Comparison of ENCODE assay signal across 8 cellular contexts in genomic region chr12:48682533-48682905, GRCh38. TPM values are rescaled to one million over a fixed set of nuclear protein-coding genes. Genes with fewer than 3 reads are reported as not detected.
A peak's percentile ranks its signal among the peaks of the same experiment; 100 is the strongest.
DNase-seq lines count a peak whose midpoint lies in the region; ATAC-seq and TF ChIP-seq lines count a peak whose summit lies in the region.
"Not testable (repeated sequence)": the region's sequence is repeated elsewhere in the genome, so short reads cannot be mapped to it uniquely, and the experiment has no call there.

No MANE protein-coding gene starts in this region.

- H3K9ac ChIP-seq in HUES64 (ENCODE audit: low read depth, low read length) = peak overlapping the region; percentile 74

- not testable (repeated sequence) for TF ChIP-seq EP300 in esophagus muscularis mucosa (IDR thresholded peaks at IDR 0.05); ovary (IDR thresholded peaks at IDR 0.05)

- not testable (repeated sequence) for ATAC-seq in right lobe of liver

- H3K4me1 Mint-ChIP-seq in CD14-positive monocyte = peaks cover 46% of the 10 kb centered on the region
- H3K4me1 Mint-ChIP-seq in T-helper 2 cell treated with Interferon-gamma antibody and Interleukin-4, amounts not matched to agents 5 μg/mL and 100 μg/mL, for 36 hours (ENCODE audit: low read depth) = peaks cover 36% of the 10 kb centered on the region

- H3K36me3 Mint-ChIP-seq in CD14-positive monocyte = peaks cover 14 to 15% of the 10 kb centered on the region in 2 donors
- H3K36me3 Mint-ChIP-seq in T-helper 2 cell treated with Interferon-gamma antibody and Interleukin-4, amounts not matched to agents 5 μg/mL and 100 μg/mL, for 36 hours (ENCODE audit: low read depth) = peaks cover 34% of the 10 kb centered on the region

- peaks cover 32% of the 10 kb centered on the region for H3K36me3 ChIP-seq in HUES64 (ENCODE audit: insufficient read depth, low read length)
- peaks cover 0 to 22% (median 9%) of the 10 kb centered on the region in 4 donors for H3K36me3 ChIP-seq in esophagus muscularis mucosa
- H3K36me3 ChIP-seq in right lobe of liver = peaks cover 0 to 25% (median 4%) of the 10 kb centered on the region in 4 donors
- H3K36me3 ChIP-seq in ovary, thyroid gland: not testable (repeated sequence)

- peak overlapping the region; percentile 77 for H3K4me3 ChIP-seq in HUES64 (ENCODE audit: low read length)
- peak overlapping the region; percentile 98 for H3K4me3 ChIP-seq in astrocyte of the cerebellum (ENCODE audit: low read depth, low read length)
- peak overlapping the region; percentile 83 to 97 (median 90) for H3K4me3 ChIP-seq in esophagus muscularis mucosa
- peak overlapping the region; percentile 87 to 96 (median 93) for H3K4me3 ChIP-seq in right lobe of liver
- H3K4me3 ChIP-seq in ovary = peak overlapping the region; percentile 67
- H3K4me3 ChIP-seq in thyroid gland (replicated peaks in 1 of 3) = peak overlapping the region in 2 of 3 donors; percentile 44 to 82

- not testable (repeated sequence) for DNase-seq in CD14-positive monocyte (ENCODE audit: low spot score); T-helper 2 cell treated with Interferon-gamma antibody and Interleukin-4, amounts not matched to agents 5 μg/mL and 100 μg/mL, for 36 hours (ENCODE audit: low spot score); astrocyte of the cerebellum (ENCODE audit: low read depth); esophagus muscularis mucosa (ENCODE audit: extremely low spot score); right lobe of liver; ovary; thyroid gland

- not testable (repeated sequence) for TF ChIP-seq POLR2A in esophagus muscularis mucosa (IDR thresholded peaks at IDR 0.05; ENCODE audit: low read depth); right lobe of liver (IDR thresholded peaks at IDR 0.05); ovary (IDR thresholded peaks at IDR 0.05); thyroid gland (IDR thresholded peaks at IDR 0.05)

- H3K27me3 ChIP-seq in HUES64 (ENCODE audit: insufficient read depth, low read length); esophagus muscularis mucosa; right lobe of liver; ovary; thyroid gland: not testable (repeated sequence)

- not testable (repeated sequence) for TF ChIP-seq CTCF in CD14-positive monocyte (IDR thresholded peaks at IDR 0.05); astrocyte of the cerebellum (IDR thresholded peaks at IDR 0.05; ENCODE audit: low read depth, low read length, missing control alignments); esophagus muscularis mucosa (IDR thresholded peaks at IDR 0.05); right lobe of liver (IDR thresholded peaks at IDR 0.05); ovary (IDR thresholded peaks at IDR 0.05); thyroid gland (IDR thresholded peaks at IDR 0.05)

- H3K27ac Mint-ChIP-seq in CD14-positive monocyte = peak overlapping the region in 5 of 7 donors; percentile 30 to 97 (median 95)
- peak overlapping the region; percentile 96 for H3K27ac Mint-ChIP-seq in T-helper 2 cell treated with Interferon-gamma antibody and Interleukin-4, amounts not matched to agents 5 μg/mL and 100 μg/mL, for 36 hours

- peak overlapping the region; percentile 96 to 98 for H3K4me3 Mint-ChIP-seq in CD14-positive monocyte
- peak overlapping the region; percentile 96 for H3K4me3 Mint-ChIP-seq in T-helper 2 cell treated with Interferon-gamma antibody and Interleukin-4, amounts not matched to agents 5 μg/mL and 100 μg/mL, for 36 hours

- not testable (repeated sequence) for H3K27ac ChIP-seq in HUES64 (ENCODE audit: low read depth, low read length); right lobe of liver; ovary
- H3K27ac ChIP-seq in esophagus muscularis mucosa (replicated peaks in 1 of 4) = peak overlapping the region; percentile 89 to 96 (median 92)
- H3K27ac ChIP-seq in thyroid gland = peak overlapping the region in 2 of 3 donors; percentile 29 to 38

- in situ Hi-C loops in astrocyte of the cerebellum (cut with HindIII; ENCODE audit: low sequenced_read_pairs) = not testable (repeated sequence)

- H3K4me1 ChIP-seq in HUES64 (ENCODE audit: insufficient read depth, low read length) = not testable (repeated sequence)
- H3K4me1 ChIP-seq in esophagus muscularis mucosa = peaks cover 30 to 49% (median 44%) of the 10 kb centered on the region in 4 donors
- H3K4me1 ChIP-seq in right lobe of liver = peaks cover 0 to 29% (median 9%) of the 10 kb centered on the region in 4 donors
- H3K4me1 ChIP-seq in ovary (ENCODE audit: insufficient read depth) = peaks cover 13% of the 10 kb centered on the region
- peaks cover 16 to 29% of the 10 kb centered on the region in 2 donors for H3K4me1 ChIP-seq in thyroid gland

- H3K9me3 ChIP-seq in HUES64 (ENCODE audit: insufficient read depth, low read depth, low read length); esophagus muscularis mucosa; right lobe of liver; ovary; thyroid gland: not testable (repeated sequence)

- intact Hi-C loops in CD14-positive monocyte (cut with micrococcal nuclease) = loop anchor here in 1 of 2 donors (2.0 kb wide), 1 partner anchor 34 kb away; the partner anchor contains the start of gene CCNT1
- intact Hi-C loops in esophagus muscularis mucosa (cut with DNase I); right lobe of liver (cut with DNase I); ovary (cut with DNase I); thyroid gland (cut with DNase I): not testable (repeated sequence)

- peaks cover 2 to 12% (median 3%) of the 10 kb centered on the region in 3 donors for H3K27me3 Mint-ChIP-seq in CD14-positive monocyte (ENCODE audit: low read depth in 3 of 3)
- H3K27me3 Mint-ChIP-seq in T-helper 2 cell treated with Interferon-gamma antibody and Interleukin-4, amounts not matched to agents 5 μg/mL and 100 μg/mL, for 36 hours (ENCODE audit: low read depth) = not testable (repeated sequence)

- not testable (repeated sequence) for H3K9me3 Mint-ChIP-seq in CD14-positive monocyte; T-helper 2 cell treated with Interferon-gamma antibody and Interleukin-4, amounts not matched to agents 5 μg/mL and 100 μg/mL, for 36 hours

- 14% methylated on average over 17 of the region's 19 CpGs for WGBS in HUES64
- WGBS in esophagus muscularis mucosa = 25% methylated on average over 15 of the region's 19 CpGs
- WGBS in right lobe of liver (ENCODE audit: insufficient coverage, low coverage, low lambda C conversion rate, missing lambda C conversion rate) = 22% methylated on average over 13 of the region's 19 CpGs
- WGBS in ovary, 3 donors = 11 to 22% (median 17%) methylated on average over 17 to 19 of the region's 19 CpGs
- 26 to 32% methylated on average over 11 to 15 of the region's 19 CpGs for WGBS in thyroid gland, 2 donors

RNA-seq across cellular contexts. Expression of gene KANSL2, which starts 0.5 kb away (rescaled TPM):
- polyA plus RNA-seq in CD14-positive monocyte (10 to 100 TPM; 12.2 to 12.5 TPM), ovary (10 to 100 TPM; 33.7 to 35.4 TPM)
- polyA plus RNA-seq in HUES64 (2013, experiment 1 of 2) = 33.8 TPM
- polyA plus RNA-seq in HUES64 (2013, experiment 2 of 2) = 35.2 TPM
- total RNA-seq in esophagus muscularis mucosa (10 to 100 TPM; 41.3 to 58.8 (median 43.4) TPM), right lobe of liver (10 to 100 TPM in 3 of 6 experiments, 1 to 10 TPM in 3; 6.4 to 24.3 (median 12.0) TPM), ovary (10 to 100 TPM; 27.5 to 54.1 (median 38.1) TPM), thyroid gland (10 to 100 TPM; 31.8 to 64.7 (median 45.4) TPM)

RNA-seq across cellular contexts. Expression of gene CCNT1, which starts 34.0 kb away (rescaled TPM):
- polyA plus RNA-seq in CD14-positive monocyte = 1 to 10 TPM; 2.3 to 4.4 TPM
- 19.8 TPM for polyA plus RNA-seq in HUES64 (2013, experiment 1 of 2)
- polyA plus RNA-seq in HUES64 (2013, experiment 2 of 2) = 21.7 TPM
- 10 to 100 TPM; 18.8 to 22.0 (median 19.8) TPM for total RNA-seq in esophagus muscularis mucosa
- total RNA-seq in right lobe of liver = 10 to 100 TPM; 10.7 to 18.9 (median 13.9) TPM
- total RNA-seq in ovary = 10 to 100 TPM; 20.1 to 48.8 (median 36.4) TPM
- 10 to 100 TPM in 1 of 2 donors, 1 to 10 TPM in 1; 7.5 to 18.5 TPM for polyA plus RNA-seq in ovary
- total RNA-seq in thyroid gland = 10 to 100 TPM; 24.0 to 43.1 (median 40.6) TPM
